8 cellular contexts compared by ENCODE assay signal in genomic region chr1:220046052-220046930, GRCh38. TPM values are rescaled to one million over a fixed set of nuclear protein-coding genes. Genes with fewer than 3 reads are reported as not detected.
DNase-seq lines count a peak whose midpoint lies in the region; ATAC-seq and FAIRE-seq lines count a peak whose summit lies in the region.

EPRS1 (minus strand) TSS chr1:220046505; CDS start chr1:220046388, 117 bp downstream.

- H3K27ac ChIP-seq in mesodermal cell (ENCODE audit: low read depth, low read length, severe bottlenecking): peak within 1 kb of the TSS; percentile 84

- peak; percentile 99 for FAIRE-seq in HTR-8/SVneo (lab: Jason Lieb, UNC)

- DNase-seq in COR-L47 (lab: John Stamatoyannopoulos, UW) (peak; percentile 97), HTR-8/SVneo (ENCODE audit: insufficient read length, low spot score) (peak; percentile 94), NOMO-1 treated with dmso at 0.1 percent for 144 hours (lab: John Stamatoyannopoulos, UW; ENCODE audit: unreplicated experiment) (peak; percentile 93)
- DNase-seq in activated CD8-positive, alpha-beta memory T cell treated with anti-CD3 and anti-CD28 coated beads, Interleukin-2, amount 50 U/mL, for 1 hour (ENCODE audit: extremely low read depth): peak; percentile 83
- DNase-seq in stimulated activated CD8-positive, alpha-beta memory T cell treated with anti-CD3 and anti-CD28 coated beads, Interleukin-15, amount 100 ng/mL, for 48 hours (ENCODE audit: low read depth in 2 of 2): peak; percentile 91 to 94

- H3K9me3 ChIP-seq in mesodermal cell (ENCODE audit: control insufficient read depth, low read length): no peaks in the 10 kb centered on the region

- 0% methylated on average over 56 to 61 of the region's 71 CpGs for WGBS in mesodermal cell (ENCODE audit: insufficient coverage in 2 of 2), 2 experiments

- H3K4me3 ChIP-seq in mesodermal cell (ENCODE audit: extremely low read depth, insufficient read depth, low read length, poor library complexity, severe bottlenecking): peak within 1 kb of the TSS; percentile 95

- in situ Hi-C loops in endometrial microvascular endothelial cells (cut with HindIII; ENCODE audit: inconsistent ontology term, low pct_unique_long_range_greater_than_20kb, low sequenced_read_pairs): no loop called here

- H3K36me3 ChIP-seq in mesodermal cell (ENCODE audit: control insufficient read depth, insufficient read depth, low read length): peaks cover 6% of the 10 kb centered on the region

- ATAC-seq in GM21360 (IDR thresholded peaks at IDR 0.05; ENCODE audit: unreplicated experiment): peak; percentile 99

- peaks cover 5% of the 10 kb centered on the region for H3K4me1 ChIP-seq in mesodermal cell (ENCODE audit: control insufficient read depth, insufficient read depth, low read length, poor library complexity, severe bottlenecking)

RNA-seq across cellular contexts. Expression of gene EPRS1, which starts in this region (rescaled TPM):
- 95.2 TPM for total RNA-seq in endometrial microvascular endothelial cells (ENCODE audit: inconsistent ontology term)
- polyA plus RNA-seq in mesodermal cell (2013, experiment 1 of 2): 97.6 TPM
- polyA plus RNA-seq in mesodermal cell (2013, experiment 2 of 2): 108 TPM

Comparison
In these comparisons a context has a peak if more than half of its experiments do, and no peak if none do; other contexts are left out.
1. Peak in every context shown above with its lines: DNase-seq, ATAC-seq, H3K4me3 ChIP-seq and H3K27ac ChIP-seq.